In genomic region chr19:5913739-5914357, GRCh38 we compare ENCODE assay signal across 9 cellular contexts.
DNase-seq lines count a peak whose midpoint lies in the region; ATAC-seq and TF ChIP-seq lines count a peak whose summit lies in the region.
"Had no signal": no experiment of that assay in that cellular context is flagged by ENCODE, and none has a peak within 500 bp of the region (broad histone marks: within the 10 kb centered on the region; RNA-seq: fewer than 3 reads in every experiment).

CAPS (plus strand) TSS chr19:5914254; CDS start chr19:5914407, 153 bp downstream.

- H3K27me3 ChIP-seq in muscle layer of colon (ENCODE audit: control insufficient read depth in 1 of 2, insufficient read depth in 2 of 2, low read length in 2 of 2) = no peaks in the 10 kb centered on the region

- DNase-seq in AG09309 (ENCODE audit: low read depth) = peak; percentile 53
- peak; percentile 71 for DNase-seq in NCI-H226
- peak; percentile 90 for DNase-seq in fibroblast of gingiva (ENCODE audit: low read depth)
- DNase-seq in NCI-H2171 treated with DMSO at 0.1 percent for 48 hours (lab: John Stamatoyannopoulos, UW) = no peak
- no peak for DNase-seq in RPMI8226
- no peak for DNase-seq in NOMO-1 (lab: John Stamatoyannopoulos, UW; ENCODE audit: unreplicated experiment in 2 of 2)

- no peaks in the 10 kb centered on the region for H3K9me3 ChIP-seq in muscle layer of colon (ENCODE audit: low read length)

- no peak within 1 kb of the TSS for H3K4me3 ChIP-seq in AG09309 (ENCODE audit: control insufficient read depth, low read depth, low read length)
- H3K4me3 ChIP-seq in muscle layer of colon (ENCODE audit: low read depth in 1 of 2, low read length in 2 of 2) = no peak within 1 kb of the TSS

- H3K36me3 ChIP-seq in muscle layer of colon (ENCODE audit: insufficient read depth, low read length) = peaks cover 48% of the 10 kb centered on the region

- H3K9ac ChIP-seq in muscle layer of colon (ENCODE audit: low read length) = no peak within 1 kb of the TSS

- peak within 1 kb of the TSS; percentile 46 for H3K27ac ChIP-seq in muscle layer of colon (ENCODE audit: low read depth, low read length)
- H3K27ac ChIP-seq: HL-60 had no signal

- no peak for ATAC-seq in HG03442 (IDR thresholded peaks at IDR 0.05; ENCODE audit: unreplicated experiment)

- peaks cover 12% of the 10 kb centered on the region for H3K4me1 ChIP-seq in muscle layer of colon (ENCODE audit: insufficient read depth, low read length)

- no peak for TF ChIP-seq CTCF in AG09309 (IDR thresholded peaks at IDR 0.05; ENCODE audit: control insufficient read depth, insufficient read depth, low read depth, low read length, missing control alignments)

Comparison
In these comparisons a context has a peak if more than half of its experiments do, and no peak if none do; other contexts are left out.
1. DNase-seq: peak in AG09309 (single experiment), NCI-H226 (single experiment) and fibroblast of gingiva (single experiment); none in NCI-H2171 treated with DMSO at 0.1 percent for 48 hours (single experiment), RPMI8226 (single experiment) and NOMO-1 (0 of 2).